25 cellular contexts compared by ENCODE assay signal in the genomic region with DNA sequence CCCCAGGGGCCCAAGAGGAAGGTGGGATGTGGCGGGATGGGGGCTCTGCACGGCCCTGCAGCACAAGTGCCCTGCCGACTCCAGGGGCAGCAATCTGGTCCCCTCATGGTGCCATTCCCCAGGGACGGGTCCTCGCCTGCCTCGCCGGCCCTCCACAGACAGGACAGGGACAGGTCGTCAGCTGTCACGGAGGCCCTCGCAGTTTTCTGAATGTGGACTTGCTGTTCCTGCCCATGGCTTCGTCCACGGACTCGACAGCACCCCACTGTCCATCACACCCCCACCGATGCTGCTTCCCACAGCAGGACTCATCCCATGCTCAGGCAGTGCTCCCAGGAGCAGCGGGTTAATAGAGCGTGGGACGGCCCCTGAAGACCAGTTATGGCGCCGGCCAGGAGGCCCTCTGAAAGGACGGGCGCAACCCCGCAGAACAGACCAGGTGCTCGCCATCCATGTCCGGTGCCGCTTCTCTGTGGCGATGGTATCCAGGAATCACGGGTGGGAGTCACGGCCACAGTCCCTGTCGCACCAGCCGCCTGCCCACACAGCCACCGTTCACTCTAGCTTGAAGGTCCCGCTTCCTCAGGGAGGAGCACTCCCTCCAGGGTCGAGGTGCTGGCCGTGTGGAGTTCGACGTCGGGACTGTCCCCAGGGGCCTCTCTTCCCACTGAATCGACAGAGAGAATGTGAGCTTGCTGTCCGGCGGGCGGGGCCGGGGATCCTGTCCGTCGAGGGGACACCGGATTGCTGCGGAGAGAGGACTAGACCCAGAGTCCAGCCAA. TPM values are rescaled to one million over a fixed set of nuclear protein-coding genes. Genes with fewer than 3 reads are reported as not detected.
DNase-seq lines count a peak whose midpoint lies in the region; ATAC-seq, FAIRE-seq and TF ChIP-seq lines count a peak whose summit lies in the region.
"Had no signal": no experiment of that assay in that cellular context is flagged by ENCODE, and none has a peak within 500 bp of the region (broad histone marks: within the 10 kb centered on the region; RNA-seq: fewer than 3 reads in every experiment).

No MANE protein-coding gene starts in this region.

- H3K4me1 Mint-ChIP-seq in activated naive CD8-positive, alpha-beta T cell treated with anti-CD3 and anti-CD28 coated beads, Interleukin-2, amount 10 ng/mL, durations not matched to agents 7 days and 5 days, result peaks cover 1% of the 10 kb centered on the region
- H3K4me1 Mint-ChIP-seq in activated naive CD8-positive, alpha-beta T cell treated with anti-CD3 and anti-CD28 coated beads, Interleukin-2, amount 50 U/mL, for 24 hours, result no peaks in the 10 kb centered on the region
- no peaks in the 10 kb centered on the region for H3K4me1 Mint-ChIP-seq in natural killer cell treated with Interleukin-12 subunit alpha and Interleukin-12 subunit beta and Interleukin-15 and Interleukin-18, amount 100 ng/mL, for 72 hours (ENCODE audit: low read depth in 2 of 2)
- H3K4me1 Mint-ChIP-seq: activated naive CD8-positive, alpha-beta T cell treated with anti-CD3 and anti-CD28 coated beads for 36 hours; CD14-positive monocyte had no signal

- intact Hi-C loops in K562 (cut with micrococcal nuclease), result no loop called here
- intact Hi-C loops in transverse colon (cut with DNase I; ENCODE audit: low total_unique reads), result loop anchor here (10.0 kb wide), 1 partner anchor 201 kb away; no protein-coding TSS in a partner anchor

- POLR2A ChIA-PET in activated naive CD8-positive, alpha-beta T cell treated with anti-CD3 and anti-CD28 coated beads, Interleukin-2, amount 10 ng/mL, durations not matched to agents 7 days and 5 days (lab: Charles Lee), result no interaction called here
- POLR2A ChIA-PET in K562 (lab: Yijun Ruan, JAX), result interaction anchor here (0.7 kb wide), 1 partner anchor 770 kb away, joined by 3 read pairs; no protein-coding TSS in a partner anchor

- no peaks in the 10 kb centered on the region for H3K36me3 ChIP-seq in K562 (ENCODE audit: control insufficient read depth, insufficient read depth, low read length)
- no peaks in the 10 kb centered on the region for H3K36me3 ChIP-seq in transverse colon
- H3K36me3 ChIP-seq: colonic mucosa, neutrophil, suprapubic skin had no signal

- H3K27me3 ChIP-seq in K562 (ENCODE audit: control insufficient read depth in 2 of 2, insufficient read depth in 2 of 2, low read length in 2 of 2), result peaks cover 39 to 94% of the 10 kb centered on the region in 2 experiments
- H3K27me3 ChIP-seq in transverse colon, result peaks cover 15% of the 10 kb centered on the region
- H3K27me3 ChIP-seq: colonic mucosa had no signal

- H3K4me3 ChIP-seq in K562, result no peak overlapping the region
- H3K4me3 ChIP-seq in transverse colon, result no peak overlapping the region
- H3K4me3 ChIP-seq: suprapubic skin had no signal

- H2AFZ ChIP-seq in K562 (ENCODE audit: low read depth, low read length), result no peak overlapping the region

- H3K4me1 ChIP-seq in K562 (replicated peaks in 1 of 2; ENCODE audit: control insufficient read depth in 2 of 2, insufficient read depth in 2 of 2, low read length in 2 of 2), result peaks cover 0 to 38% of the 10 kb centered on the region in 2 experiments; a peak in 3 of 5 replicates
- peaks cover 13 to 46% (median 33%) of the 10 kb centered on the region in 4 donors for H3K4me1 ChIP-seq in transverse colon

- peaks cover 4% of the 10 kb centered on the region for H3K27me3 Mint-ChIP-seq in activated naive CD8-positive, alpha-beta T cell treated with anti-CD3 and anti-CD28 coated beads, Interleukin-2, amount 10 ng/mL, durations not matched to agents 7 days and 5 days
- H3K27me3 Mint-ChIP-seq in activated naive CD8-positive, alpha-beta T cell treated with anti-CD3 and anti-CD28 coated beads, Interleukin-2, amount 50 U/mL, for 24 hours, result peaks cover 3% of the 10 kb centered on the region
- peaks cover 8 to 13% of the 10 kb centered on the region in 2 donors for H3K27me3 Mint-ChIP-seq in natural killer cell treated with Interleukin-12 subunit alpha and Interleukin-12 subunit beta and Interleukin-15 and Interleukin-18, amount 100 ng/mL, for 72 hours
- H3K27me3 Mint-ChIP-seq: brain had no signal

- WGBS in K562 (ENCODE audit: insufficient coverage, low coverage, missing lambda C conversion rate), result 5% methylated on average over 39 of the region's 46 CpGs
- 79% methylated on average over 40 of the region's 46 CpGs; no CpG with 5 or more reads in 1 of the 2 donors for WGBS in transverse colon (ENCODE audit: low coverage in 1 of 2), 2 donors

- peaks cover 16% of the 10 kb centered on the region; the same call in 1 of the 2 replicates for H4K20me1 ChIP-seq in K562 (replicated peaks; ENCODE audit: control insufficient read depth, insufficient read depth, low read length)

- peak overlapping the region in 1 of 2 experiments; percentile 65; a peak in 2 of 4 replicates for H3K9ac ChIP-seq in K562 (ENCODE audit: insufficient read depth in 1 of 2, low read depth in 2 of 2, low read length in 2 of 2)

- no TSS peak for BruUV-seq in K562 (replicated peaks; lab: Mats Ljungman, UMichigan)

- H3K27ac ChIP-seq in K562 (ENCODE audit: extremely low read depth, low read depth, low read length) (no peak overlapping the region), transverse colon (peak overlapping the region in 3 of 4 donors; percentile 84 to 90 (median 84))
- H3K27ac ChIP-seq: neutrophil, suprapubic skin had no signal

- TF ChIP-seq CTCF in K562 (IDR thresholded peaks at IDR 0.05 in 2 of 3, conservative IDR thresholded peaks at IDR 0.05 in 1 of 3; ENCODE audit: insufficient read depth in 2 of 3, low read depth in 1 of 3, low read length in 3 of 3), result no peak
- TF ChIP-seq CTCF in transverse colon (IDR thresholded peaks at IDR 0.05), result no peak

- FAIRE-seq in K562 (lab: Jason Lieb, UNC), result no peak
- FAIRE-seq: endometrium, G401.6 had no signal

- no peaks in the 10 kb centered on the region for H3K36me3 Mint-ChIP-seq in activated naive CD8-positive, alpha-beta T cell treated with anti-CD3 and anti-CD28 coated beads, Interleukin-2, amount 10 ng/mL, durations not matched to agents 7 days and 5 days
- H3K36me3 Mint-ChIP-seq in activated naive CD8-positive, alpha-beta T cell treated with anti-CD3 and anti-CD28 coated beads, Interleukin-2, amount 50 U/mL, for 24 hours (ENCODE audit: low read depth), result no peaks in the 10 kb centered on the region
- H3K36me3 Mint-ChIP-seq in natural killer cell treated with Interleukin-12 subunit alpha and Interleukin-12 subunit beta and Interleukin-15 and Interleukin-18, amount 100 ng/mL, for 72 hours, result no peaks in the 10 kb centered on the region
- H3K36me3 Mint-ChIP-seq: activated naive CD8-positive, alpha-beta T cell treated with anti-CD3 and anti-CD28 coated beads for 36 hours; brain; CD14-positive monocyte had no signal

- no peaks in the 10 kb centered on the region for H3K9me3 Mint-ChIP-seq in activated naive CD8-positive, alpha-beta T cell treated with anti-CD3 and anti-CD28 coated beads, Interleukin-2, amount 10 ng/mL, durations not matched to agents 7 days and 5 days
- no peaks in the 10 kb centered on the region for H3K9me3 Mint-ChIP-seq in activated naive CD8-positive, alpha-beta T cell treated with anti-CD3 and anti-CD28 coated beads, Interleukin-2, amount 50 U/mL, for 24 hours
- no peaks in the 10 kb centered on the region for H3K9me3 Mint-ChIP-seq in natural killer cell treated with Interleukin-12 subunit alpha and Interleukin-12 subunit beta and Interleukin-15 and Interleukin-18, amount 100 ng/mL, for 72 hours
- H3K9me3 Mint-ChIP-seq: activated naive CD8-positive, alpha-beta T cell treated with anti-CD3 and anti-CD28 coated beads for 36 hours; activated T-cell treated with anti-CD3 and anti-CD28 coated beads, Interleukin-2, amount 50 U/mL, for 72 hours; brain; CD14-positive monocyte had no signal

- no peaks in the 10 kb centered on the region for H3K9me1 ChIP-seq in K562 (ENCODE audit: control insufficient read depth, insufficient read depth, low read length)

- no peaks in the 10 kb centered on the region for H3K79me2 ChIP-seq in K562 (ENCODE audit: control insufficient read depth, insufficient read depth, low read length)

- TF ChIP-seq POLR2A in K562 (conservative IDR thresholded peaks at IDR 0.05) (no peak), transverse colon (IDR thresholded peaks at IDR 0.05) (no peak)

- in situ Hi-C loops in K562 (cut with MboI) (no loop called here), transverse colon (cut with MboI; ENCODE audit: low pct_ligation_motif_present in 1 of 4, low pct_unique_long_range_greater_than_20kb in 1 of 4, low sequenced_read_pairs in 3 of 4) (no loop called here)

- H3K27ac Mint-ChIP-seq in activated naive CD8-positive, alpha-beta T cell treated with anti-CD3 and anti-CD28 coated beads, Interleukin-2, amount 10 ng/mL, durations not matched to agents 7 days and 5 days, result no peak overlapping the region
- no peak overlapping the region for H3K27ac Mint-ChIP-seq in activated naive CD8-positive, alpha-beta T cell treated with anti-CD3 and anti-CD28 coated beads, Interleukin-2, amount 50 U/mL, for 24 hours
- H3K27ac Mint-ChIP-seq in natural killer cell treated with Interleukin-12 subunit alpha and Interleukin-12 subunit beta and Interleukin-15 and Interleukin-18, amount 100 ng/mL, for 72 hours, result no peak overlapping the region
- H3K27ac Mint-ChIP-seq: activated CD8-positive, alpha-beta T cell treated with anti-CD3 and anti-CD28 coated beads, Interleukin-2, amount 10 ng/mL, durations not matched to agents 7 days and 5 days; activated naive CD8-positive, alpha-beta T cell treated with anti-CD3 and anti-CD28 coated beads for 36 hours; activated T-cell treated with anti-CD3 and anti-CD28 coated beads, Interleukin-2, amount 50 U/mL, for 72 hours; brain; CD14-positive monocyte had no signal

- H3K9me3 ChIP-seq in K562 (replicated peaks; ENCODE audit: control insufficient read depth, insufficient read depth, low read depth, low read length) (no peaks in the 10 kb centered on the region), transverse colon (no peaks in the 10 kb centered on the region)
- H3K9me3 ChIP-seq: colonic mucosa, neutrophil, suprapubic skin had no signal

- CTCF ChIA-PET in K562 (lab: Yijun Ruan, JAX; ENCODE audit: low intra/inter-chr PET ratio), result interaction anchor here (1.3 kb wide), 1 partner anchor 205 kb away, joined by 3 read pairs; no protein-coding TSS in a partner anchor

- DNase-seq in activated naive CD8-positive, alpha-beta T cell treated with anti-CD3 and anti-CD28 coated beads, Interleukin-2, amount 10 ng/mL, durations not matched to agents 7 days and 5 days, result peak; percentile 21
- no peak for DNase-seq in activated naive CD8-positive, alpha-beta T cell treated with anti-CD3 and anti-CD28 coated beads, Interleukin-2, amount 50 U/mL, for 24 hours
- no peak for DNase-seq in K562 (ENCODE audit: extremely low read depth in 1 of 4, low spot score in 3 of 4)
- DNase-seq in natural killer cell treated with Interleukin-12 subunit alpha and Interleukin-12 subunit beta and Interleukin-15 and Interleukin-18, amount 100 ng/mL, for 72 hours (ENCODE audit: low spot score), result peak; percentile 56
- DNase-seq in transverse colon, result no peak
- DNase-seq in NAMALWA (ENCODE audit: low spot score), result no peak
- no peak for DNase-seq in D341Med (ENCODE audit: low spot score)
- no peak for DNase-seq in SK-N-DZ (ENCODE audit: low spot score)
- DNase-seq: activated CD8-positive, alpha-beta T cell treated with anti-CD3 and anti-CD28 coated beads, Interleukin-2, amount 10 ng/mL, durations not matched to agents 7 days and 5 days; activated naive CD8-positive, alpha-beta T cell treated with anti-CD3 and anti-CD28 coated beads for 36 hours; activated T-cell treated with anti-CD3 and anti-CD28 coated beads, Interleukin-2, amount 50 U/mL, for 72 hours; colonic mucosa; DMS 273 treated with DMSO at 0.1 percent for 48 hours; MM.1S; NCI-H1694; NCI-H748 treated with DMSO at 0.1 percent for 48 hours; T-helper 1 cell had no signal

- no peak for TF ChIP-seq RAD21 in K562 (CRISPR knock-in tag; conservative IDR thresholded peaks at IDR 0.05 in 1 of 2, IDR thresholded peaks at IDR 0.05 in 1 of 2)

- no peak overlapping the region for H3K4me3 Mint-ChIP-seq in activated naive CD8-positive, alpha-beta T cell treated with anti-CD3 and anti-CD28 coated beads, Interleukin-2, amount 10 ng/mL, durations not matched to agents 7 days and 5 days
- H3K4me3 Mint-ChIP-seq in activated naive CD8-positive, alpha-beta T cell treated with anti-CD3 and anti-CD28 coated beads, Interleukin-2, amount 50 U/mL, for 24 hours, result no peak overlapping the region
- no peak overlapping the region for H3K4me3 Mint-ChIP-seq in natural killer cell treated with Interleukin-12 subunit alpha and Interleukin-12 subunit beta and Interleukin-15 and Interleukin-18, amount 100 ng/mL, for 72 hours
- H3K4me3 Mint-ChIP-seq: activated CD8-positive, alpha-beta T cell treated with anti-CD3 and anti-CD28 coated beads, Interleukin-2, amount 10 ng/mL, durations not matched to agents 7 days and 5 days; activated naive CD8-positive, alpha-beta T cell treated with anti-CD3 and anti-CD28 coated beads for 36 hours; activated T-cell treated with anti-CD3 and anti-CD28 coated beads, Interleukin-2, amount 50 U/mL, for 72 hours; brain; CD14-positive monocyte had no signal

- TF ChIP-seq EP300 in K562 (IDR thresholded peaks at IDR 0.05; ENCODE audit: low read length) (no peak), transverse colon (IDR thresholded peaks at IDR 0.05; ENCODE audit: low read depth) (no peak)

- H3K4me2 ChIP-seq in K562 (ENCODE audit: insufficient read depth, low read length), result no peak overlapping the region

- ATAC-seq in activated naive CD8-positive, alpha-beta T cell treated with anti-CD3 and anti-CD28 coated beads, Interleukin-2, amount 10 ng/mL, durations not matched to agents 7 days and 5 days (ENCODE audit: low read depth), result no peak
- no peak for ATAC-seq in activated naive CD8-positive, alpha-beta T cell treated with anti-CD3 and anti-CD28 coated beads, Interleukin-2, amount 50 U/mL, for 24 hours
- ATAC-seq in K562, result no peak
- ATAC-seq in natural killer cell treated with Interleukin-12 subunit alpha and Interleukin-12 subunit beta and Interleukin-15 and Interleukin-18, amount 100 ng/mL, for 72 hours, result no peak
- ATAC-seq: activated CD8-positive, alpha-beta T cell treated with anti-CD3 and anti-CD28 coated beads, Interleukin-2, amount 10 ng/mL, durations not matched to agents 7 days and 5 days; activated T-cell treated with anti-CD3 and anti-CD28 coated beads, Interleukin-2, amount 50 U/mL, for 72 hours had no signal

RNA-seq across cellular contexts. Expression of a gene that starts 18.5 kb away (rescaled TPM):
- not detected for total RNA-seq in activated naive CD8-positive, alpha-beta T cell treated with anti-CD3 and anti-CD28 coated beads, Interleukin-2, amount 10 ng/mL, durations not matched to agents 7 days and 5 days
- total RNA-seq in K562 (2011; cell fraction: chromatin; rRNA removed; ENCODE audit: low replicate concordance), result 0.05 and 0.49 TPM in 2 replicates
- total RNA-seq in K562 (2011; cell fraction: nucleolus; rRNA removed), result under 0.01 TPM in 1 of 2 replicates, not detected in the other
- total RNA-seq in K562 (2011; cell fraction: nucleoplasm; rRNA removed), result 0.08 and 0.59 TPM in 2 replicates
- total RNA-seq in K562 (2014; rRNA removed) (not detected in 2 replicates), K562 (2014; rRNA removed; fragmentation: Illumina TruSeq; extraction: Trizol) (not detected in 2 replicates), K562 (2015; rRNA removed; fragmentation: Illumina TruSeq; extraction: Trizol) (not detected in 2 replicates), K562 (2021) (0.18 and 0.38 TPM in 2 replicates), transverse colon (100 to 1,000 TPM; 269 to 910 (median 671) TPM)
- polyA plus RNA-seq in K562 (2011; rRNA removed) (not detected in 2 replicates), K562 (2014; fragmentation: Illumina TruSeq; extraction: Trizol) (under 0.01 TPM in 1 of 2 replicates, not detected in the other), K562 (2014; fragmentation: Nextera tagmentation; extraction: Ambion mirVana) (not detected), K562 (2014; rRNA removed) (not detected in 2 replicates)
- not detected in 2 replicates for polyA plus RNA-seq in K562 (2011; cell fraction: cytosol; rRNA removed)
- not detected in 2 replicates for polyA plus RNA-seq in K562 (2011; cell fraction: nucleus; rRNA removed)
- 0.04 TPM in 1 of 2 replicates, not detected in the other for polyA plus RNA-seq in K562 (2012)
- not detected in 2 replicates for polyA minus RNA-seq in K562 (2011; rRNA and poly(A)+ RNA removed)
- polyA minus RNA-seq in K562 (2011; cell fraction: cytosol; rRNA and poly(A)+ RNA removed), result not detected in 2 replicates
- not detected in 2 replicates for polyA minus RNA-seq in K562 (2011; cell fraction: nucleus; rRNA and poly(A)+ RNA removed)
- not detected for total RNA-seq in natural killer cell treated with Interleukin-12 subunit alpha and Interleukin-12 subunit beta and Interleukin-15 and Interleukin-18, amount 100 ng/mL, for 72 hours
- polyA plus RNA-seq in SK-N-DZ (2014; cell fraction: cytosol; rRNA removed), result not detected in 2 replicates
- not detected in 2 replicates for polyA plus RNA-seq in SK-N-DZ (2014; cell fraction: nucleus; rRNA removed)
- total RNA-seq: activated CD8-positive, alpha-beta T cell treated with anti-CD3 and anti-CD28 coated beads, Interleukin-2, amount 10 ng/mL, durations not matched to agents 7 days and 5 days; activated naive CD8-positive, alpha-beta T cell treated with anti-CD3 and anti-CD28 coated beads for 36 hours; activated T-cell treated with anti-CD3 and anti-CD28 coated beads, Interleukin-2, amount 50 U/mL, for 72 hours; liver; OCI-LY7 had no signal
- polyA plus RNA-seq: CD14-positive monocyte had no signal

RNA-seq across cellular contexts. Expression of a gene that starts 19.7 kb away (rescaled TPM):
- total RNA-seq in activated naive CD8-positive, alpha-beta T cell treated with anti-CD3 and anti-CD28 coated beads, Interleukin-2, amount 10 ng/mL, durations not matched to agents 7 days and 5 days, result not detected
- total RNA-seq in K562 (2011; cell fraction: chromatin; rRNA removed; ENCODE audit: low replicate concordance), result not detected in 2 replicates
- total RNA-seq in K562 (2011; cell fraction: nucleolus; rRNA removed), result not detected in 2 replicates
- not detected in 2 replicates for total RNA-seq in K562 (2011; cell fraction: nucleoplasm; rRNA removed)
- total RNA-seq in K562 (2014; rRNA removed) (not detected in 2 replicates), K562 (2014; rRNA removed; fragmentation: Illumina TruSeq; extraction: Trizol) (not detected in 2 replicates), K562 (2015; rRNA removed; fragmentation: Illumina TruSeq; extraction: Trizol) (not detected in 2 replicates), K562 (2021) (0.16 TPM in 1 of 2 replicates, not detected in the other), transverse colon (not detected)
- polyA plus RNA-seq in K562 (2011; rRNA removed) (not detected in 2 replicates), K562 (2014; fragmentation: Illumina TruSeq; extraction: Trizol) (not detected in 2 replicates), K562 (2014; fragmentation: Nextera tagmentation; extraction: Ambion mirVana) (not detected), K562 (2014; rRNA removed) (0.01 TPM in 1 of 2 replicates, not detected in the other)
- polyA plus RNA-seq in K562 (2011; cell fraction: cytosol; rRNA removed), result not detected in 2 replicates
- not detected in 2 replicates for polyA plus RNA-seq in K562 (2011; cell fraction: nucleus; rRNA removed)
- 0.03 and 0.06 TPM in 2 replicates for polyA plus RNA-seq in K562 (2012)
- not detected in 2 replicates for polyA minus RNA-seq in K562 (2011; rRNA and poly(A)+ RNA removed)
- not detected in 2 replicates for polyA minus RNA-seq in K562 (2011; cell fraction: cytosol; rRNA and poly(A)+ RNA removed)
- not detected in 2 replicates for polyA minus RNA-seq in K562 (2011; cell fraction: nucleus; rRNA and poly(A)+ RNA removed)
- total RNA-seq in natural killer cell treated with Interleukin-12 subunit alpha and Interleukin-12 subunit beta and Interleukin-15 and Interleukin-18, amount 100 ng/mL, for 72 hours, result not detected
- not detected in 2 replicates for polyA plus RNA-seq in SK-N-DZ (2014; cell fraction: cytosol; rRNA removed)
- not detected in 2 replicates for polyA plus RNA-seq in SK-N-DZ (2014; cell fraction: nucleus; rRNA removed)
- total RNA-seq: activated CD8-positive, alpha-beta T cell treated with anti-CD3 and anti-CD28 coated beads, Interleukin-2, amount 10 ng/mL, durations not matched to agents 7 days and 5 days; activated naive CD8-positive, alpha-beta T cell treated with anti-CD3 and anti-CD28 coated beads for 36 hours; activated T-cell treated with anti-CD3 and anti-CD28 coated beads, Interleukin-2, amount 50 U/mL, for 72 hours; OCI-LY7 had no signal
- polyA plus RNA-seq: CD14-positive monocyte had no signal

Comparison
In these comparisons a context has a peak if more than half of its experiments do, and no peak if none do; other contexts are left out.
1. DNase-seq: peak in activated naive CD8-positive, alpha-beta T cell treated with anti-CD3 and anti-CD28 coated beads, Interleukin-2, amount 10 ng/mL, durations not matched to agents 7 days and 5 days (single experiment) and natural killer cell treated with Interleukin-12 subunit alpha and Interleukin-12 subunit beta and Interleukin-15 and Interleukin-18, amount 100 ng/mL, for 72 hours (single experiment); none in activated naive CD8-positive, alpha-beta T cell treated with anti-CD3 and anti-CD28 coated beads, Interleukin-2, amount 50 U/mL, for 24 hours (single experiment), K562 (0 of 4), transverse colon (single experiment), NAMALWA (single experiment), D341Med (single experiment) and SK-N-DZ (single experiment).
2. RNA of a gene that starts 18.5 kb away (total RNA-seq): 269 to 910 TPM in transverse colon; not detected in activated naive CD8-positive, alpha-beta T cell treated with anti-CD3 and anti-CD28 coated beads, Interleukin-2, amount 10 ng/mL, durations not matched to agents 7 days and 5 days, under 0.01 to 0.59 TPM in K562 and not detected in natural killer cell treated with Interleukin-12 subunit alpha and Interleukin-12 subunit beta and Interleukin-15 and Interleukin-18, amount 100 ng/mL, for 72 hours; every median in the first group is over 100 times any median in the second.